Comparison of ENCODE assay signal across 1 cellular context in genomic region chr15:68054658-68055223, GRCh38.
TF ChIP-seq lines count a peak whose summit lies in the region.

No MANE protein-coding gene starts in this region.

TF ChIP-seq in GM23338, 12 proteins besides CTCF, POLR2A, EP300 and RAD21 (continued from another document):
- TF ChIP-seq ZNF462 (CRISPR knock-in tag; IDR thresholded peaks at IDR 0.05), result no peak
- TF ChIP-seq ZNF114 (CRISPR knock-in tag; IDR thresholded peaks at IDR 0.05), result no peak
- no peak for TF ChIP-seq EZH2phosphoT487 (IDR thresholded peaks at IDR 0.05; ENCODE audit: unreplicated experiment)
- no peak for TF ChIP-seq JUNB (IDR thresholded peaks at IDR 0.05; ENCODE audit: unreplicated experiment)
- TF ChIP-seq CREB1 (CRISPR knock-in tag; IDR thresholded peaks at IDR 0.05; ENCODE audit: low read depth), result no peak
- no peak for TF ChIP-seq ZNF331 (CRISPR knock-in tag; IDR thresholded peaks at IDR 0.05; ENCODE audit: low read depth)
- TF ChIP-seq EZH2 (IDR thresholded peaks at IDR 0.05; ENCODE audit: low read depth, unreplicated experiment), result no peak
